In genomic region chr19:1382250-1382649, GRCh38 we compare ENCODE assay signal across 2 cellular contexts.
TF ChIP-seq lines count a peak whose summit lies in the region.

No MANE protein-coding gene starts in this region.

TF ChIP-seq in HEK293, 187 proteins besides CTCF, POLR2A, EP300 and RAD21:
- TF ChIP-seq ZNF121 (tag by site-specific recombination; IDR thresholded peaks at IDR 0.05) (peak; percentile 84), ZNF510 (tag by site-specific recombination; IDR thresholded peaks at IDR 0.05; ENCODE audit: insufficient replicate concordance) (no peak)

TF ChIP-seq in K562, 482 proteins besides CTCF, POLR2A, EP300 and RAD21:
- TF ChIP-seq ZNF121 (CRISPR knock-in tag; conservative IDR thresholded peaks at IDR 0.05) (peak; percentile 53), ELF4 (CRISPR knock-in tag; IDR thresholded peaks at IDR 0.05) (no peak), ESRRB (CRISPR knock-in tag; IDR thresholded peaks at IDR 0.05; ENCODE audit: borderline replicate concordance) (no peak)
